ENCODE assay signal across 1 cellular context in genomic region chr12:3821441-3821840, GRCh38.
TF ChIP-seq lines count a peak whose summit lies in the region.

No MANE protein-coding gene starts in this region.

TF ChIP-seq in GM23338, 12 proteins besides CTCF, POLR2A, EP300 and RAD21 (continued from another document):
- TF ChIP-seq ZNF462 (CRISPR knock-in tag; IDR thresholded peaks at IDR 0.05) (peak; percentile 81), REST (IDR thresholded peaks at IDR 0.05; ENCODE audit: unreplicated experiment) (no peak), EZH2phosphoT487 (IDR thresholded peaks at IDR 0.05; ENCODE audit: unreplicated experiment) (no peak), JUNB (IDR thresholded peaks at IDR 0.05; ENCODE audit: unreplicated experiment) (no peak), POLR2AphosphoS5 (IDR thresholded peaks at IDR 0.05; ENCODE audit: low read depth) (no peak)
